In genomic region chr1:8497196-8497878, GRCh38 we compare ENCODE assay signal across 10 cellular contexts.
DNase-seq lines count a peak whose midpoint lies in the region; ATAC-seq and TF ChIP-seq lines count a peak whose summit lies in the region.
"Had no signal": no experiment of that assay in that cellular context is flagged by ENCODE, and none has a peak within 500 bp of the region (broad histone marks: within the 10 kb centered on the region; RNA-seq: fewer than 3 reads in every experiment).

No MANE protein-coding gene starts in this region.

- H3K27me3 Mint-ChIP-seq in CD14-positive monocyte (ENCODE audit: low read depth in 3 of 3) (peaks cover 0 to 2% (median 0%) of the 10 kb centered on the region in 3 donors), natural killer cell (ENCODE audit: low read depth in 2 of 2) (no peaks in the 10 kb centered on the region), endothelial cell (ENCODE audit: unreplicated experiment) (peaks cover 4% of the 10 kb centered on the region)

- H3K36me3 Mint-ChIP-seq in CD14-positive monocyte: peaks cover 35 to 41% of the 10 kb centered on the region in 2 donors
- peaks cover 6% of the 10 kb centered on the region for H3K36me3 Mint-ChIP-seq in natural killer cell
- peaks cover 30% of the 10 kb centered on the region for H3K36me3 Mint-ChIP-seq in endothelial cell (ENCODE audit: low read depth, unreplicated experiment)

- H3K4me3 Mint-ChIP-seq in CD14-positive monocyte (no peak overlapping the region), natural killer cell (no peak overlapping the region), endothelial cell (ENCODE audit: unreplicated experiment) (no peak overlapping the region)

- TF ChIP-seq CTCF in CD14-positive monocyte (IDR thresholded peaks at IDR 0.05) (no peak), natural killer cell (IDR thresholded peaks at IDR 0.05) (no peak), endothelial cell (IDR thresholded peaks at IDR 0.05; ENCODE audit: unreplicated experiment) (no peak)

- intact Hi-C loops in CD14-positive monocyte (cut with micrococcal nuclease) (no loop called here), natural killer cell (cut with micrococcal nuclease) (loop anchor here (1.0 to 10.0 kb wide), 4 partner anchors 73 to 203 kb away; no protein-coding TSS in a partner anchor)

- DNase-seq in CD14-positive monocyte (ENCODE audit: low spot score) (no peak), MV-4-11 (lab: John Stamatoyannopoulos, UW) (peak; percentile 69), epidermal melanocyte (ENCODE audit: insufficient read length, low spot score) (peak; percentile 56), natural killer cell (no peak), RKO (ENCODE audit: low spot score) (no peak), NCI-H748 (lab: John Stamatoyannopoulos, UW; ENCODE audit: unreplicated experiment) (no peak), endothelial cell (ENCODE audit: low spot score) (no peak)
- DNase-seq: activated effector memory CD4-positive, alpha-beta T cell treated with anti-CD3 and anti-CD28 coated beads, Interleukin-2, amount 50 U/mL, for 16 hours; NCI-H69 had no signal

- ATAC-seq in natural killer cell: no peak
- no peak for ATAC-seq in GM21526 (IDR thresholded peaks at IDR 0.05; ENCODE audit: low FRiP score, unreplicated experiment)

- H3K4me1 Mint-ChIP-seq in CD14-positive monocyte (peaks cover 27% of the 10 kb centered on the region), natural killer cell (peaks cover 20 to 22% of the 10 kb centered on the region in 2 donors), endothelial cell (ENCODE audit: unreplicated experiment) (no peaks in the 10 kb centered on the region)

- H3K9me3 Mint-ChIP-seq in CD14-positive monocyte (no peaks in the 10 kb centered on the region), natural killer cell (no peaks in the 10 kb centered on the region), endothelial cell (ENCODE audit: unreplicated experiment) (peaks cover 5% of the 10 kb centered on the region)

- peak overlapping the region; percentile 42 to 94 (median 86) for H3K27ac Mint-ChIP-seq in CD14-positive monocyte
- peak overlapping the region; percentile 90 to 91 for H3K27ac Mint-ChIP-seq in natural killer cell
- no peak overlapping the region for H3K27ac Mint-ChIP-seq in endothelial cell (ENCODE audit: unreplicated experiment)

Comparison
In these comparisons a context has a peak if more than half of its experiments do, and no peak if none do; other contexts are left out.
1. DNase-seq: peak in MV-4-11 (single experiment) and epidermal melanocyte (single experiment); none in CD14-positive monocyte (single experiment), natural killer cell (single experiment), RKO (single experiment), NCI-H748 (single experiment) and endothelial cell (single experiment).